In the genomic region with DNA sequence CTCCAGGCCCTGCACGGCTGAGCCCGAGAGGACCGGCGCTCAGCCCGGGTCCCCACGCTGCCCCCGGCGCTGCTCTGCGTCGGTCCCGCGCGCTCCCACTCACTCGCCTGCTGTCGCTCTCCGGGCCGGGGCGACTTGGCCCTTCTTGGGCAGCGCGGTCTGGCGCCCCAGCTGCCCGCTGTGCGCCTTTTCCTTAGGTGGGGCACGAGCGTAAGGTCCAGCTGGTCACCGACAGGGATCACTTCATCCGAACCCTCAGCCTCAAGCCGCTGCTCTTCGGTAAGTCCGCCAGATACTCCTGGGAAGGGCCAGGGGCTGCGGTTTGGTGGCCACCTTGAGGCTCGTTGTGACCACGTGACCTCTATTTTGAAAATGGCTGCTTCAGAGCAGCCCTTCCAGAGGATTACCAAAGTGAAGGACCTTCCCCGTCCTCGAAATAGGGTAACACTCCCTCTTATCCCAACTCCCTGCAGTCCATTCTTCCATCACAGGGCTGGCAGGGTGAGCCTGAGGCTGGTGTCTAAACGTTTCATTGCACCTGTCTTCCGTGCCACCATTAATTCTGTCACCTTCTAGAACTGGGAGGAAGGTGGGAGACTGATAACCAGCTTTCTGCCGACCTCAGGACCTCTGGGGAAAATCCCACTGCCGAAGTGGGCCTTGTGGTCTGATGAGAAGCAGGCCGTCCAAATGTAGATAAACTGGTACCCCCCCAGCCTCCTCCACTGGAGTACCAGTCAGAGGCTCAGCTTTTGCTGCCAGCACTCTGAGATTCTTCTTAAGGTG, we compare ENCODE assay signal across 8 cellular contexts. TPM values are rescaled to one million over a fixed set of nuclear protein-coding genes. Genes with fewer than 3 reads are reported as not detected.
DNase-seq lines count a peak whose midpoint lies in the region; ATAC-seq, FAIRE-seq and TF ChIP-seq lines count a peak whose summit lies in the region.

No MANE protein-coding gene starts in this region.

- peak overlapping the region; percentile 96 for H3K4me3 Mint-ChIP-seq in Calu3 (ENCODE audit: low read depth, unreplicated experiment)

- no peak for FAIRE-seq in bronchial epithelial cell (lab: Jason Lieb, UNC)

- H3K27me3 ChIP-seq in bronchial epithelial cell (ENCODE audit: control insufficient read depth, insufficient read depth, low read length) = no peaks in the 10 kb centered on the region

- CTCF ChIA-PET in Calu3 (lab: Charles Lee) = interaction anchor here (1.0 to 1.7 kb wide), 2 partner anchors 16 to 349 kb away, joined by 3 to 8 read pairs; partner anchors contain the start of genes USP4 and WDR6

- H3K27me3 Mint-ChIP-seq in Calu3 (ENCODE audit: unreplicated experiment) = no peaks in the 10 kb centered on the region

- intact Hi-C loops in Calu3 (cut with micrococcal nuclease; ENCODE audit: unreplicated experiment) = no loop called here

- H3K36me3 ChIP-seq in bronchial epithelial cell (ENCODE audit: control insufficient read depth, insufficient read depth, low read length) = no peaks in the 10 kb centered on the region

- peak; percentile 11 for ATAC-seq in GM19438 (IDR thresholded peaks at IDR 0.05; ENCODE audit: low read depth, unreplicated experiment)
- ATAC-seq in stimulated activated naive CD8-positive, alpha-beta T cell treated with anti-CD3 and anti-CD28 coated beads, Interleukin-15, Interleukin-2, amounts not matched to agents 100 U/mL and 50 U/mL, for 24 hours = no peak

- H3K36me3 Mint-ChIP-seq in Calu3 (ENCODE audit: insufficient read depth, unreplicated experiment) = peaks cover 34% of the 10 kb centered on the region

- peak; percentile 32 for DNase-seq in Calu3
- DNase-seq in NCI-H748 (lab: John Stamatoyannopoulos, UW; ENCODE audit: unreplicated experiment) = peak; percentile 58
- no peak for DNase-seq in bronchial epithelial cell (ENCODE audit: low read depth)
- peak; percentile 69 for DNase-seq in left kidney (ENCODE audit: low read depth, low spot score)
- DNase-seq in stimulated activated naive CD8-positive, alpha-beta T cell treated with anti-CD3 and anti-CD28 coated beads, Interleukin-15, Interleukin-2, amounts not matched to agents 100 U/mL and 50 U/mL, for 24 hours = peak; percentile 50
- DNase-seq in SW 1271 (lab: John Stamatoyannopoulos, UW) = no peak
- no peak for DNase-seq in NCI-H1436 treated with DMSO at 0.1 percent for 48 hours (lab: John Stamatoyannopoulos, UW)

- peak overlapping the region; percentile 81 for H3K27ac Mint-ChIP-seq in Calu3 (ENCODE audit: unreplicated experiment)

- no peaks in the 10 kb centered on the region for H3K9me3 Mint-ChIP-seq in Calu3 (ENCODE audit: low read depth, unreplicated experiment)

- H3K4me3 ChIP-seq in bronchial epithelial cell (ENCODE audit: low read depth, low read length) = peak overlapping the region; percentile 79

- TF ChIP-seq CTCF in Calu3 (IDR thresholded peaks at IDR 0.05; ENCODE audit: unreplicated experiment) (no peak), bronchial epithelial cell (IDR thresholded peaks at IDR 0.05; ENCODE audit: insufficient read depth, low read length, severe bottlenecking) (no peak)

- H3K4me1 Mint-ChIP-seq in Calu3 (ENCODE audit: low read depth, unreplicated experiment) = peaks cover 9% of the 10 kb centered on the region

- BruUV-seq in Calu3 (replicated peaks; lab: Mats Ljungman, UMichigan) = no TSS peak

RNA-seq across cellular contexts. Expression of gene P4HTM, which starts 0.8 kb away (rescaled TPM):
- total RNA-seq in Calu3 (2022) (63.0 and 72.0 TPM in 2 replicates), bronchial epithelial cell (15.8 and 28.7 TPM in 2 replicates)

RNA-seq across cellular contexts. Expression of gene WDR6, which starts 16.4 kb away (rescaled TPM):
- total RNA-seq in Calu3 (2022) (113 and 138 TPM in 2 replicates), bronchial epithelial cell (31.5 and 61.1 TPM in 2 replicates)

RNA-seq across cellular contexts. Expression of gene DALRD3, which starts 27.6 kb away (rescaled TPM):
- total RNA-seq in Calu3 (2022) = 35.1 and 40.9 TPM in 2 replicates
- total RNA-seq in bronchial epithelial cell = 34.2 and 44.0 TPM in 2 replicates

RNA-seq across cellular contexts. Expression of gene NDUFAF3, which starts 31.1 kb away (rescaled TPM):
- total RNA-seq in Calu3 (2022) = 124 and 133 TPM in 2 replicates
- total RNA-seq in bronchial epithelial cell = 36.3 and 58.9 TPM in 2 replicates

RNA-seq across cellular contexts. Expression of gene IMPDH2, which starts 38.4 kb away (rescaled TPM):
- total RNA-seq in Calu3 (2022) (160 and 184 TPM in 2 replicates), bronchial epithelial cell (270 and 478 TPM in 2 replicates)

Comparison
In these comparisons a context has a peak if more than half of its experiments do, and no peak if none do; other contexts are left out.
1. DNase-seq: peak in Calu3 (single experiment), NCI-H748 (single experiment), left kidney (single experiment) and stimulated activated naive CD8-positive, alpha-beta T cell treated with anti-CD3 and anti-CD28 coated beads, Interleukin-15, Interleukin-2, amounts not matched to agents 100 U/mL and 50 U/mL, for 24 hours (single experiment); none in bronchial epithelial cell (single experiment), SW 1271 (0 of 2) and NCI-H1436 treated with DMSO at 0.1 percent for 48 hours (single experiment).